ENCODE assay signal across 8 cellular contexts in genomic region chr20:1375515-1375914, GRCh38.
DNase-seq lines count a peak whose midpoint lies in the region; ATAC-seq and TF ChIP-seq lines count a peak whose summit lies in the region.

No MANE protein-coding gene starts in this region.

- peak overlapping the region; percentile 50 for H3K27ac Mint-ChIP-seq in T-helper 1 cell treated with Interleukin-12 subunit alpha and Interleukin-12 subunit beta and Interleukin-4 antibody, amounts not matched to agents 30 μg/mL and 1 μg/mL, for 36 hours

- no peak for TF ChIP-seq CTCF in fibroblast of mammary gland (conservative IDR thresholded peaks at IDR 0.05; ENCODE audit: control insufficient read depth, insufficient read depth, low read depth, low read length)

- ATAC-seq in HG03521 (IDR thresholded peaks at IDR 0.05; ENCODE audit: unreplicated experiment), result no peak

- no peaks in the 10 kb centered on the region for H3K27me3 Mint-ChIP-seq in T-helper 1 cell treated with Interleukin-12 subunit alpha and Interleukin-12 subunit beta and Interleukin-4 antibody, amounts not matched to agents 30 μg/mL and 1 μg/mL, for 36 hours (ENCODE audit: low read depth)

- peaks cover 79% of the 10 kb centered on the region for H3K4me1 Mint-ChIP-seq in T-helper 1 cell treated with Interleukin-12 subunit alpha and Interleukin-12 subunit beta and Interleukin-4 antibody, amounts not matched to agents 30 μg/mL and 1 μg/mL, for 36 hours (ENCODE audit: low read depth)

- no peak overlapping the region for H3K4me3 Mint-ChIP-seq in T-helper 1 cell treated with Interleukin-12 subunit alpha and Interleukin-12 subunit beta and Interleukin-4 antibody, amounts not matched to agents 30 μg/mL and 1 μg/mL, for 36 hours

- no peaks in the 10 kb centered on the region for H3K9me3 Mint-ChIP-seq in T-helper 1 cell treated with Interleukin-12 subunit alpha and Interleukin-12 subunit beta and Interleukin-4 antibody, amounts not matched to agents 30 μg/mL and 1 μg/mL, for 36 hours

- DNase-seq in T-helper 1 cell (no peak), RKO (ENCODE audit: low spot score) (peak; percentile 23), fibroblast of mammary gland (ENCODE audit: low read depth) (peak; percentile 88), skeletal muscle cell (ENCODE audit: low read depth) (peak; percentile 76), substantia nigra (lab: John Stamatoyannopoulos, UW) (no peak), NCI-H2227 (lab: John Stamatoyannopoulos, UW; ENCODE audit: unreplicated experiment) (no peak)

- peaks cover 41% of the 10 kb centered on the region for H3K36me3 Mint-ChIP-seq in T-helper 1 cell treated with Interleukin-12 subunit alpha and Interleukin-12 subunit beta and Interleukin-4 antibody, amounts not matched to agents 30 μg/mL and 1 μg/mL, for 36 hours (ENCODE audit: low read depth)

- no peak overlapping the region for H3K27ac ChIP-seq in substantia nigra (ENCODE audit: low read depth, low read length, poor library complexity, severe bottlenecking)

- H3K4me3 ChIP-seq in fibroblast of mammary gland (ENCODE audit: control insufficient read depth, low read depth, low read length), result no peak overlapping the region
- H3K4me3 ChIP-seq in skeletal muscle cell (ENCODE audit: low read depth, low read length), result no peak overlapping the region

Comparison
In these comparisons a context has a peak if more than half of its experiments do, and no peak if none do; other contexts are left out.
1. DNase-seq: peak in RKO (single experiment), fibroblast of mammary gland (single experiment) and skeletal muscle cell (single experiment); none in T-helper 1 cell (0 of 5), substantia nigra (0 of 49) and NCI-H2227 (single experiment).